Comparison of ENCODE assay signal across 9 cellular contexts in the genomic region with DNA sequence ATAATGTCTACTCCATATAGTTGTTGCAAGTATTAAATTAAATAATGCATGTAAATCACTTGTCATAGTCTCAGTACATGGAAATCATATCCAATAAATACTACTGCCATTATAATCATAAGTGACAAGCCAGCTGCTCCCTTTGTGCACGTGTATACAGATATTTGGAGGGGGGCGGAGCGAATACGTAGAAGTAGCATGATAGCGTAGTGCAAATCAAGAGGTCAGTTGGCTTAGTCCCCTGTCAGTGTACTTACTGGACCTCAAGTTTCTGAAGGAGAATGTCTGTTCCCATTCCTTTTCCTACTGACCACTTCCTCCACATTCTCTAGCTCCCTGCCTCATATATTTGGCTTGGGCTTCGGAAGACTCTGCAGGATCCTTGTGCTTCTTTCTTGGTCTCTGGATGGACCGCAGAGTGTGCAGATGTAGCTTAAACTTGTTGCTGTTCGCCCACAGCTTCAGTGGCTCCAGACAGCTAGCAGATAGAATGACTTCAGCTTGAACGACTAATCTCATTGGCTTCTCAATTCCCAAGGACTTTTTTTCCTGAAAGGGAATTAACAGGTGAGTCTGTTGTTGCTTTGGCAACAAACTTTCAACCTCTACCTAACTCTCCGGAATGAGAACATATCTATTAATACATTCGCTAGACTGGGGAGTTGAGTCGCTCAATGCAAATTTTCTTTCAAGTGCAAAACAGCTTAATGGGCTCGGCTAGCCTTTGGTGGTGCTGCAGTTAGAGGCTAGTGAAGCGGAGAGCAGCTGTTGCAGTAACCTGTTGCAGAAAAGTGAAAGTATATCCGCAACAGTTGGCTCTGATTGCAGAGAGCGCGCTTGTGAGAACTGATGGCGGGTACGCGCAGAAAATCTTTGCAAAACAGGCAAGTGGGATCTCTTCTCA. TPM values are rescaled to one million over a fixed set of nuclear protein-coding genes. Genes with fewer than 3 reads are reported as not detected.
DNase-seq lines count a peak whose midpoint lies in the region; ATAC-seq and TF ChIP-seq lines count a peak whose summit lies in the region.
"Had no signal": no experiment of that assay in that cellular context is flagged by ENCODE, and none has a peak within 500 bp of the region (broad histone marks: within the 10 kb centered on the region; RNA-seq: fewer than 3 reads in every experiment).

A gene with protein sequence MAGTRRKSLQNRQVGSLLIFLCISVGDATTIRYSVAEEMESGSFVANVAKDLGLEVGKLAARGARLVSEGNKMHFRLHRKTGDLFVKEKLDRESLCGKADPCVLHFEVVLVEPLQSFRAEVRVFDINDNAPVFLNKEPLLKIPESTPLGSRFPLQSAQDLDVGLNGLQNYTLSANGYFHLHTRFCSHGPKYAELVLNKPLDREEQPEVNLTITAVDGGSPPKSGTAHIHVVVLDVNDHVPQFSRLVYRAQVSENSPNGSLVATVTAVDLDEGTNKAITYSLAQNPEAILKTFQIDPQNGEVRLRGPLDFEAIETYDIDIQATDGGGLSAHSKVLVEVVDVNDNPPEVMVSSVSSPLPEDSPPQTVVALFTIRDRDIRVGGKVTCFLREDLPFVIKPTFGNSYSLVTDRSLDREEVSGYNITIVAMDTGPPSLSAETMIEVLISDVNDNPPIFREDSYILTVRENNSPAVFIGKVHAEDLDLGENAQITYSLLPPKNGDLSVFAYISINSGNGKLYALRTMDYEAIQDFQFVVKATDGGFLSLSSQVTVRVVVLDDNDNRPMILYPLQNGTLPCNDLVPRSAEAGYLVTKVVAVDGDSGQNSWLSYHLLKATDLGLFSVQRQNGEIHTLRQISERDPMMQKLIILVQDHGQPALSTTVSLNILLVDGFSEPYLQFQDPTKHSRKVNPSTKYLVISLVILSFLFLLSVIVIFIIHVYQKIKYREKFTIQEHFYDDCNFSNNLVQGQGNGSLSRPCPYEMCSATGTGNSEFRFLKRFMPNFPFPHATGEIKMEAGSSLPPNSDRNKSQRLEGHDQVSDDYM (plus strand): TSS at position 753 of the 904 bp plus-strand sequence. CDS start 97 bp downstream, at position 850.

- POLR2A ChIA-PET in CD8-positive, alpha-beta memory T cell (lab: Charles Lee): no interaction called here

- intact Hi-C loops in colonic mucosa (cut with DNase I) (no loop called here), posterior vena cava (cut with DNase I) (no loop called here)

- peaks cover 0 to 5% (median 0%) of the 10 kb centered on the region in 3 donors for H3K4me1 Mint-ChIP-seq in CD8-positive, alpha-beta memory T cell
- H3K4me1 Mint-ChIP-seq in endothelial cell (ENCODE audit: unreplicated experiment) (peaks cover 11% of the 10 kb centered on the region), neural progenitor cell (peaks cover 4% of the 10 kb centered on the region)

- no peaks in the 10 kb centered on the region for H4K20me1 ChIP-seq in neural progenitor cell (ENCODE audit: low read depth)

- H2AFZ ChIP-seq in neural progenitor cell (replicated peaks): peak within 1 kb of the TSS; percentile 96

- CTCF ChIA-PET in CD8-positive, alpha-beta memory T cell (lab: Charles Lee): no interaction called here

- no peak for ATAC-seq in GM18511 (IDR thresholded peaks at IDR 0.05; ENCODE audit: unreplicated experiment)
- ATAC-seq in HG03521 (IDR thresholded peaks at IDR 0.05; ENCODE audit: unreplicated experiment): no peak

- no peaks in the 10 kb centered on the region for H3K36me3 ChIP-seq in CD8-positive, alpha-beta memory T cell (ENCODE audit: insufficient read depth, low read length)
- H3K36me3 ChIP-seq in neural progenitor cell (no peaks in the 10 kb centered on the region), colonic mucosa (no peaks in the 10 kb centered on the region)

- H3F3A ChIP-seq in neural progenitor cell (ENCODE audit: low read depth): no peaks in the 10 kb centered on the region

- peaks cover 3 to 18% (median 16%) of the 10 kb centered on the region in 5 donors for H3K9me3 Mint-ChIP-seq in CD8-positive, alpha-beta memory T cell
- no peaks in the 10 kb centered on the region for H3K9me3 Mint-ChIP-seq in endothelial cell (ENCODE audit: unreplicated experiment)
- no peaks in the 10 kb centered on the region for H3K9me3 Mint-ChIP-seq in neural progenitor cell

- H3K27ac ChIP-seq in CD8-positive, alpha-beta memory T cell (ENCODE audit: low read depth, low read length): no peak within 1 kb of the TSS
- H3K27ac ChIP-seq in neural progenitor cell (no peak within 1 kb of the TSS), colonic mucosa (no peak within 1 kb of the TSS)

- no peaks in the 10 kb centered on the region for H3K27me3 ChIP-seq in CD8-positive, alpha-beta memory T cell (ENCODE audit: insufficient read depth, low read length, poor library complexity, severe bottlenecking)
- H3K27me3 ChIP-seq in neural progenitor cell (peaks cover 85% of the 10 kb centered on the region), colonic mucosa (no peaks in the 10 kb centered on the region)

- H3K4me3 Mint-ChIP-seq in CD8-positive, alpha-beta memory T cell: peak within 1 kb of the TSS in 5 of 7 donors; percentile 24 to 70 (median 63)
- peak within 1 kb of the TSS; percentile 94 for H3K4me3 Mint-ChIP-seq in endothelial cell (ENCODE audit: unreplicated experiment)
- peak within 1 kb of the TSS; percentile 86 for H3K4me3 Mint-ChIP-seq in neural progenitor cell

- H3K9ac ChIP-seq in neural progenitor cell (no peak within 1 kb of the TSS), colonic mucosa (ENCODE audit: low read depth in 2 of 2, low read length in 2 of 2) (no peak within 1 kb of the TSS)

- no peak within 1 kb of the TSS for H3K4me3 ChIP-seq in CD8-positive, alpha-beta memory T cell (ENCODE audit: low read length)
- H3K4me3 ChIP-seq in neural progenitor cell: peak within 1 kb of the TSS; percentile 51
- no peak within 1 kb of the TSS for H3K4me3 ChIP-seq in colonic mucosa

- no peak for TF ChIP-seq CTCF in endothelial cell (IDR thresholded peaks at IDR 0.05; ENCODE audit: unreplicated experiment)
- TF ChIP-seq CTCF in neural progenitor cell (IDR thresholded peaks at IDR 0.05): no peak
- TF ChIP-seq CTCF in colonic mucosa (IDR thresholded peaks at IDR 0.05): no peak

- H3K27me3 Mint-ChIP-seq in CD8-positive, alpha-beta memory T cell: peaks cover 21 to 52% of the 10 kb centered on the region in 2 donors
- H3K27me3 Mint-ChIP-seq in endothelial cell (ENCODE audit: unreplicated experiment) (peaks cover 3% of the 10 kb centered on the region), neural progenitor cell (ENCODE audit: insufficient read depth, low read depth) (peaks cover 8% of the 10 kb centered on the region)

- no peaks in the 10 kb centered on the region for H3K4me1 ChIP-seq in CD8-positive, alpha-beta memory T cell (ENCODE audit: insufficient read depth, low read length)
- H3K4me1 ChIP-seq in neural progenitor cell (no peaks in the 10 kb centered on the region), colonic mucosa (no peaks in the 10 kb centered on the region)

- DNase-seq in CD8-positive, alpha-beta memory T cell: no peak
- DNase-seq in NCI-H524 (lab: John Stamatoyannopoulos, UW) (peak; percentile 18 to 79), endothelial cell (ENCODE audit: low spot score) (no peak), neural progenitor cell (ENCODE audit: low spot score) (peak; percentile 47), colonic mucosa (no peak), posterior vena cava (ENCODE audit: low spot score) (no peak)
- DNase-seq: activated CD8-positive, alpha-beta memory T cell treated with anti-CD3 and anti-CD28 coated beads, Interleukin-2, amount 50 U/mL, for 4 hours had no signal

- H3K79me2 ChIP-seq in neural progenitor cell (ENCODE audit: low read depth): no peaks in the 10 kb centered on the region

- H3K4me2 ChIP-seq in neural progenitor cell: peak within 1 kb of the TSS; percentile 79

- H3K27ac Mint-ChIP-seq in CD8-positive, alpha-beta memory T cell: no peak within 1 kb of the TSS
- H3K27ac Mint-ChIP-seq in endothelial cell (ENCODE audit: unreplicated experiment) (no peak within 1 kb of the TSS), neural progenitor cell (no peak within 1 kb of the TSS)

- peaks cover 0 to 2% (median 0%) of the 10 kb centered on the region in 3 donors for H3K36me3 Mint-ChIP-seq in CD8-positive, alpha-beta memory T cell
- H3K36me3 Mint-ChIP-seq in endothelial cell (ENCODE audit: low read depth, unreplicated experiment) (no peaks in the 10 kb centered on the region), neural progenitor cell (no peaks in the 10 kb centered on the region)

- H3K9me3 ChIP-seq in CD8-positive, alpha-beta memory T cell (ENCODE audit: low read length): no peaks in the 10 kb centered on the region
- no peaks in the 10 kb centered on the region for H3K9me3 ChIP-seq in neural progenitor cell (ENCODE audit: low read depth)
- H3K9me3 ChIP-seq in colonic mucosa: no peaks in the 10 kb centered on the region

RNA-seq across cellular contexts. Expression of the gene that starts here (rescaled TPM):
- not detected for total RNA-seq in CD8-positive, alpha-beta memory T cell
- not detected for polyA plus RNA-seq in CD8-positive, alpha-beta memory T cell
- total RNA-seq in endothelial cell (ENCODE audit: unreplicated experiment) (not detected), neural progenitor cell (ENCODE audit: low replicate concordance) (0.03 and 0.07 TPM in 2 replicates), colonic mucosa (not detected), posterior vena cava (not detected)

Comparison
In these comparisons a context has a peak if more than half of its experiments do, and no peak if none do; other contexts are left out.
1. Peak in DNase-seq, H3K4me3 ChIP-seq and H3K4me2 ChIP-seq in neural progenitor cell; RNA of the gene not detected or under 1 TPM.
2. DNase-seq: peak in NCI-H524 (2 of 2); none in CD8-positive, alpha-beta memory T cell (0 of 5), endothelial cell (single experiment), colonic mucosa (single experiment) and posterior vena cava (single experiment).
3. Peak in every context shown above with its lines, with median percentiles within 50 percentile points of each other: H3K4me3 Mint-ChIP-seq.